In the genomic region with DNA sequence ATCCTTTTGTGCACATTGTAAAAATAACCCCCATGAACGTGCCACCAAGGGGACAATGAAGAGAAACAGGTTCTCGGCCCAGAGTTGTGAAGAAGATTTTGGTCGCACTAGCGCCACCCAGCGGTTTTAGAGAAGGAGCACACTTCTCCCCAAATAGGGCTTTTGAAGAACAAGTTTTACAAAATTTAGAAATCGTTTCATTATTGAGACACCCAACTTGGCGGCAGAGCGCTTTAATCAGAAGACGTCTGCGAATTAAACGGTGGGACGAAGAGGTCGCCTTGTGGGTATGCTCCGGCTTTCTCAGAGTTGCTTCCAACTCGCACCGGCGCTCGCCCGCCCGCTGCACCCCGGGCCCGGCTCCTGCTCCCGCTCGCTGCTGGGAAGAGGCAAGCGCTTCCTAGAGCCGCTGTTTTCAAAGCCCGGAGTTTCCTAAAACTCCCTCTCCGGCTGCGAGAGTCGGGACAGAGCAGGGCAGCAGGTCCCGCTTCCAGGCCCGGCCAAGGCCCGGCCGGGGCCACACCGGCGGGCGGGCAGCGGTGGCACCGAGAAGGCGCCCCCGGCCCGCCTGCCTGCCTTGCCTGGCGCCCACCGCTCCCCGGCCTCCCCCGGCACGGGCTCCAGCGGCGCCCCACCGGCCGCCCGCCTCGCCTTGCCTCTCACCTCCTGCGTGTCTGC, we compare ENCODE assay signal across 8 cellular contexts. TPM values are rescaled to one million over a fixed set of nuclear protein-coding genes. Genes with fewer than 3 reads are reported as not detected.
DNase-seq lines count a peak whose midpoint lies in the region; ATAC-seq and TF ChIP-seq lines count a peak whose summit lies in the region.

No MANE protein-coding gene starts in this region.

- TF ChIP-seq CTCF in AG09309 (IDR thresholded peaks at IDR 0.05; ENCODE audit: control insufficient read depth, insufficient read depth, low read depth, low read length, missing control alignments), result peak; percentile 79
- TF ChIP-seq CTCF in GM13976 (IDR thresholded peaks at IDR 0.05; ENCODE audit: borderline replicate concordance, control extremely low read depth, extremely low read depth, insufficient read depth, missing control alignments), result peak; percentile 35
- TF ChIP-seq CTCF in epithelial cell of proximal tubule (conservative IDR thresholded peaks at IDR 0.05; ENCODE audit: low read depth, low read length), result peak; percentile 92

- no peak for ATAC-seq in T-helper 17 cell
- ATAC-seq in naive thymus-derived CD8-positive, alpha-beta T cell, result no peak
- no peak for ATAC-seq in GM21576 (IDR thresholded peaks at IDR 0.05; ENCODE audit: unreplicated experiment)

- H3K4me3 Mint-ChIP-seq in T-helper 17 cell, result peak overlapping the region; percentile 70
- peak overlapping the region in 9 of 10 donors; percentile 59 to 77 (median 73) for H3K4me3 Mint-ChIP-seq in naive thymus-derived CD8-positive, alpha-beta T cell

- H3K4me3 ChIP-seq in AG09309 (ENCODE audit: control insufficient read depth, low read depth, low read length) (peak overlapping the region; percentile 50), epithelial cell of proximal tubule (ENCODE audit: low read depth, low read length) (peak overlapping the region; percentile 47)

- DNase-seq in AG09309 (ENCODE audit: low read depth) (peak; percentile 34), GM13976 (ENCODE audit: low spot score) (no peak), NCI-H2081 (lab: John Stamatoyannopoulos, UW) (peak; percentile 92 to 93), T-helper 17 cell (no peak), epithelial cell of proximal tubule (ENCODE audit: low read depth) (no peak)
- DNase-seq in naive thymus-derived CD8-positive, alpha-beta T cell, result peak in 1 of 10 donors; percentile 19
- no peak for DNase-seq in central memory CD4-positive, alpha-beta T cell

- peaks cover 0 to 58% (median 12%) of the 10 kb centered on the region in 9 donors for H3K9me3 Mint-ChIP-seq in naive thymus-derived CD8-positive, alpha-beta T cell

- peaks cover 8% of the 10 kb centered on the region for H3K4me1 Mint-ChIP-seq in T-helper 17 cell
- peaks cover 12 to 42% (median 29%) of the 10 kb centered on the region in 4 donors for H3K4me1 Mint-ChIP-seq in naive thymus-derived CD8-positive, alpha-beta T cell

- peaks cover 10% of the 10 kb centered on the region for H3K36me3 Mint-ChIP-seq in T-helper 17 cell (ENCODE audit: low read depth)
- H3K36me3 Mint-ChIP-seq in naive thymus-derived CD8-positive, alpha-beta T cell, result peaks cover 9 to 31% (median 29%) of the 10 kb centered on the region in 3 donors

- H3K27me3 Mint-ChIP-seq in T-helper 17 cell, result peaks cover 72% of the 10 kb centered on the region
- H3K27me3 Mint-ChIP-seq in naive thymus-derived CD8-positive, alpha-beta T cell, result peaks cover 46 to 91% (median 67%) of the 10 kb centered on the region in 5 donors

- H3K27ac Mint-ChIP-seq in T-helper 17 cell, result no peak overlapping the region
- peak overlapping the region in 2 of 10 donors; percentile 49 to 53 for H3K27ac Mint-ChIP-seq in naive thymus-derived CD8-positive, alpha-beta T cell

- POLR2A ChIA-PET in naive thymus-derived CD8-positive, alpha-beta T cell (lab: Charles Lee), result no interaction called here

- in situ Hi-C loops in GM13976 (cut with MboI; ENCODE audit: low sequenced_read_pairs, unreplicated experiment), result no loop called here

- no peaks in the 10 kb centered on the region for H3K9me3 ChIP-seq in T-helper 17 cell (ENCODE audit: control insufficient read depth, low read length, poor library complexity, severe bottlenecking)

RNA-seq across cellular contexts. Expression of gene FOXA1, which starts 0.7 kb away (rescaled TPM):
- not detected for total RNA-seq in T-helper 17 cell
- total RNA-seq in epithelial cell of proximal tubule, result 8.2 and 9.1 TPM in 2 replicates
- total RNA-seq in naive thymus-derived CD8-positive, alpha-beta T cell, result not detected
- polyA plus RNA-seq in naive thymus-derived CD8-positive, alpha-beta T cell, result not detected

RNA-seq across cellular contexts. Expression of gene TTC6, which starts 1.1 kb away (rescaled TPM):
- total RNA-seq in T-helper 17 cell, result not detected
- 0.80 TPM in 1 of 2 replicates, not detected in the other for total RNA-seq in epithelial cell of proximal tubule
- not detected for total RNA-seq in naive thymus-derived CD8-positive, alpha-beta T cell
- not detected for polyA plus RNA-seq in naive thymus-derived CD8-positive, alpha-beta T cell

Comparison
In these comparisons a context has a peak if more than half of its experiments do, and no peak if none do; other contexts are left out.
1. DNase-seq: peak in AG09309 (single experiment) and NCI-H2081 (2 of 2); none in GM13976 (single experiment), T-helper 17 cell (0 of 3), epithelial cell of proximal tubule (single experiment) and central memory CD4-positive, alpha-beta T cell (single experiment).
2. CTCF ChIP-seq: peak in every context shown above with its lines; median percentile 92 in epithelial cell of proximal tubule; 79 in AG09309; 35 in GM13976.